In genomic region chr11:72432347-72433287, GRCh38 we compare ENCODE assay signal across 11 cellular contexts. TPM values are rescaled to one million over a fixed set of nuclear protein-coding genes. Genes with fewer than 3 reads are reported as not detected.
DNase-seq lines count a peak whose midpoint lies in the region; ATAC-seq and TF ChIP-seq lines count a peak whose summit lies in the region.
"Had no signal": no experiment of that assay in that cellular context is flagged by ENCODE, and none has a peak within 500 bp of the region (broad histone marks: within the 10 kb centered on the region; RNA-seq: fewer than 3 reads in every experiment).

No MANE protein-coding gene starts in this region.

- no peak overlapping the region for H3K27ac Mint-ChIP-seq in stimulated activated naive CD8-positive, alpha-beta T cell treated with anti-CD3 and anti-CD28 coated beads, Interleukin-15, Interleukin-2, amounts not matched to agents 100 ng/mL and 50 ng/mL, for 24 hours
- no peak overlapping the region for H3K27ac Mint-ChIP-seq in activated T-cell treated with anti-CD3 and anti-CD28 coated beads, Interleukin-2, amount 50 U/mL, for 72 hours
- no peak overlapping the region for H3K27ac Mint-ChIP-seq in memory B cell

- H3K36me3 Mint-ChIP-seq in stimulated activated naive CD8-positive, alpha-beta T cell treated with anti-CD3 and anti-CD28 coated beads, Interleukin-15, Interleukin-2, amounts not matched to agents 100 ng/mL and 50 ng/mL, for 24 hours (ENCODE audit: low read depth): peaks cover 23% of the 10 kb centered on the region
- peaks cover 0 to 3% of the 10 kb centered on the region in 2 donors for H3K36me3 Mint-ChIP-seq in activated T-cell treated with anti-CD3 and anti-CD28 coated beads, Interleukin-2, amount 50 U/mL, for 72 hours (ENCODE audit: insufficient read depth in 2 of 2)
- H3K36me3 Mint-ChIP-seq in memory B cell: peaks cover 11% of the 10 kb centered on the region

- no peak for DNase-seq in stimulated activated naive CD8-positive, alpha-beta T cell treated with anti-CD3 and anti-CD28 coated beads, Interleukin-15, Interleukin-2, amounts not matched to agents 100 U/mL and 50 U/mL, for 24 hours
- no peak for DNase-seq in activated T-cell treated with anti-CD3 and anti-CD28 coated beads, Interleukin-2, amount 50 U/mL, for 72 hours
- DNase-seq in memory B cell (ENCODE audit: low spot score in 2 of 2) (no peak), ACHN (no peak), sigmoid colon (no peak), NCI-H1930 (lab: John Stamatoyannopoulos, UW) (no peak)
- DNase-seq: NCI-H526 treated with DMSO at 0.1 percent for 48 hours; stimulated activated CD4-positive, alpha-beta T cell treated with anti-CD3 and anti-CD28 coated beads, Interleukin-4, amount 100 ng/mL, for 24 hours had no signal

- 73 to 81% methylated on average over 9 of the region's 9 CpGs for WGBS in sigmoid colon, 2 donors

- in situ Hi-C loops in ACHN (cut with HindIII; ENCODE audit: low pct_ligation_motif_present, low pct_unique_long_range_greater_than_20kb, low sequenced_read_pairs): no loop called here

- peaks cover 0 to 29% (median 19%) of the 10 kb centered on the region in 4 donors for H3K4me1 ChIP-seq in sigmoid colon
- H3K4me1 ChIP-seq: parathyroid adenoma had no signal

- no peak overlapping the region for H3K27ac ChIP-seq in sigmoid colon
- H3K27ac ChIP-seq: parathyroid adenoma had no signal

- H3K4me3 Mint-ChIP-seq in stimulated activated naive CD8-positive, alpha-beta T cell treated with anti-CD3 and anti-CD28 coated beads, Interleukin-15, Interleukin-2, amounts not matched to agents 100 ng/mL and 50 ng/mL, for 24 hours: peak overlapping the region; percentile 61
- H3K4me3 Mint-ChIP-seq in activated T-cell treated with anti-CD3 and anti-CD28 coated beads, Interleukin-2, amount 50 U/mL, for 72 hours: peak overlapping the region; percentile 49 to 76
- peak overlapping the region; percentile 61 for H3K4me3 Mint-ChIP-seq in memory B cell

- ATAC-seq in stimulated activated naive CD8-positive, alpha-beta T cell treated with anti-CD3 and anti-CD28 coated beads, Interleukin-15, Interleukin-2, amounts not matched to agents 100 U/mL and 50 U/mL, for 24 hours: no peak
- no peak for ATAC-seq in activated T-cell treated with anti-CD3 and anti-CD28 coated beads, Interleukin-2, amount 50 U/mL, for 72 hours (replicated peaks in 1 of 2)
- ATAC-seq in memory B cell (ENCODE audit: low read depth) (no peak), HG03442 (IDR thresholded peaks at IDR 0.05; ENCODE audit: unreplicated experiment) (no peak)

- no peak for TF ChIP-seq EP300 in sigmoid colon (IDR thresholded peaks at IDR 0.05)

- no peak for TF ChIP-seq POLR2A in sigmoid colon (IDR thresholded peaks at IDR 0.05)

- H3K4me3 ChIP-seq in sigmoid colon: no peak overlapping the region

- intact Hi-C loops in sigmoid colon (cut with DNase I): loop anchor here (5.0 to 10.0 kb wide), 2 partner anchors 195 to 318 kb away; partner anchors contain the start of gene ANAPC15

- H3K27me3 ChIP-seq in sigmoid colon: no peaks in the 10 kb centered on the region

- peaks cover 0 to 30% (median 9%) of the 10 kb centered on the region in 4 donors for H3K36me3 ChIP-seq in sigmoid colon

- H3K27me3 Mint-ChIP-seq in stimulated activated naive CD8-positive, alpha-beta T cell treated with anti-CD3 and anti-CD28 coated beads, Interleukin-15, Interleukin-2, amounts not matched to agents 100 ng/mL and 50 ng/mL, for 24 hours: no peaks in the 10 kb centered on the region
- no peaks in the 10 kb centered on the region for H3K27me3 Mint-ChIP-seq in activated T-cell treated with anti-CD3 and anti-CD28 coated beads, Interleukin-2, amount 50 U/mL, for 72 hours (ENCODE audit: low read depth)
- no peaks in the 10 kb centered on the region for H3K27me3 Mint-ChIP-seq in memory B cell

- no peaks in the 10 kb centered on the region for H3K9me3 ChIP-seq in sigmoid colon

- H3K4me1 Mint-ChIP-seq in stimulated activated naive CD8-positive, alpha-beta T cell treated with anti-CD3 and anti-CD28 coated beads, Interleukin-15, Interleukin-2, amounts not matched to agents 100 ng/mL and 50 ng/mL, for 24 hours (ENCODE audit: low read depth): peaks cover 32% of the 10 kb centered on the region
- H3K4me1 Mint-ChIP-seq in activated T-cell treated with anti-CD3 and anti-CD28 coated beads, Interleukin-2, amount 50 U/mL, for 72 hours (ENCODE audit: low read depth): peaks cover 35% of the 10 kb centered on the region
- peaks cover 20% of the 10 kb centered on the region for H3K4me1 Mint-ChIP-seq in memory B cell

- H3K9me3 Mint-ChIP-seq in stimulated activated naive CD8-positive, alpha-beta T cell treated with anti-CD3 and anti-CD28 coated beads, Interleukin-15, Interleukin-2, amounts not matched to agents 100 ng/mL and 50 ng/mL, for 24 hours: no peaks in the 10 kb centered on the region
- no peaks in the 10 kb centered on the region for H3K9me3 Mint-ChIP-seq in activated T-cell treated with anti-CD3 and anti-CD28 coated beads, Interleukin-2, amount 50 U/mL, for 72 hours
- H3K9me3 Mint-ChIP-seq in memory B cell: no peaks in the 10 kb centered on the region

- no peak for TF ChIP-seq CTCF in sigmoid colon (IDR thresholded peaks at IDR 0.05)

RNA-seq across cellular contexts. Expression of gene CLPB, which starts 1.7 kb away (rescaled TPM):
- total RNA-seq in activated T-cell treated with anti-CD3 and anti-CD28 coated beads, Interleukin-2, amount 50 U/mL, for 72 hours: 10 to 100 TPM; 22.0 to 30.1 TPM
- total RNA-seq in sigmoid colon: 10 to 100 TPM; 15.8 to 17.8 (median 16.8) TPM
- polyA plus RNA-seq in sigmoid colon: 1 to 10 TPM; 3.0 to 9.1 (median 3.2) TPM
